ENCODE assay signal across 8 cellular contexts in genomic region chr6:14638932-14639875, GRCh38.
DNase-seq lines count a peak whose midpoint lies in the region; ATAC-seq lines count a peak whose summit lies in the region.

No MANE protein-coding gene starts in this region.

- H3K36me3 Mint-ChIP-seq in central memory CD8-positive, alpha-beta T cell (ENCODE audit: insufficient read depth): peaks cover 3% of the 10 kb centered on the region
- peaks cover 2% of the 10 kb centered on the region for H3K36me3 Mint-ChIP-seq in T-helper 2 cell treated with Interferon-gamma antibody and Interleukin-4, amounts not matched to agents 5 μg/mL and 100 μg/mL, for 36 hours (ENCODE audit: low read depth)

- peak overlapping the region; percentile 31 for H3K4me3 Mint-ChIP-seq in central memory CD8-positive, alpha-beta T cell
- H3K4me3 Mint-ChIP-seq in T-helper 2 cell treated with Interferon-gamma antibody and Interleukin-4, amounts not matched to agents 5 μg/mL and 100 μg/mL, for 36 hours: no peak overlapping the region

- no peaks in the 10 kb centered on the region for H3K9me3 Mint-ChIP-seq in central memory CD8-positive, alpha-beta T cell
- H3K9me3 Mint-ChIP-seq in T-helper 2 cell treated with Interferon-gamma antibody and Interleukin-4, amounts not matched to agents 5 μg/mL and 100 μg/mL, for 36 hours: no peaks in the 10 kb centered on the region

- DNase-seq in DMS53 (lab: John Stamatoyannopoulos, UW): peak; percentile 48
- DNase-seq in DMS53 treated with DMSO at 0.1 percent for 48 hours (lab: John Stamatoyannopoulos, UW; ENCODE audit: unreplicated experiment): no peak
- DNase-seq in NCI-H2029 treated with DMSO at 0.1 percent for 48 hours (lab: John Stamatoyannopoulos, UW): peak; percentile 63
- DNase-seq in central memory CD8-positive, alpha-beta T cell (ENCODE audit: low spot score in 2 of 2): no peak
- DNase-seq in medulla oblongata (ENCODE audit: extremely low spot score): peak; percentile 24
- DNase-seq in GF-D8 (lab: John Stamatoyannopoulos, UW): no peak
- no peak for DNase-seq in T-helper 2 cell treated with Interferon-gamma antibody and Interleukin-4, amounts not matched to agents 5 μg/mL and 100 μg/mL, for 36 hours (ENCODE audit: low spot score)

- H3K4me1 Mint-ChIP-seq in central memory CD8-positive, alpha-beta T cell: peaks cover 33% of the 10 kb centered on the region
- H3K4me1 Mint-ChIP-seq in T-helper 2 cell treated with Interferon-gamma antibody and Interleukin-4, amounts not matched to agents 5 μg/mL and 100 μg/mL, for 36 hours (ENCODE audit: low read depth): peaks cover 68% of the 10 kb centered on the region

- no peak overlapping the region for H3K27ac Mint-ChIP-seq in central memory CD8-positive, alpha-beta T cell (ENCODE audit: low read depth)
- no peak overlapping the region for H3K27ac Mint-ChIP-seq in T-helper 2 cell treated with Interferon-gamma antibody and Interleukin-4, amounts not matched to agents 5 μg/mL and 100 μg/mL, for 36 hours

- peaks cover 28% of the 10 kb centered on the region for H3K27me3 Mint-ChIP-seq in central memory CD8-positive, alpha-beta T cell
- no peaks in the 10 kb centered on the region for H3K27me3 Mint-ChIP-seq in T-helper 2 cell treated with Interferon-gamma antibody and Interleukin-4, amounts not matched to agents 5 μg/mL and 100 μg/mL, for 36 hours (ENCODE audit: low read depth)

- ATAC-seq in central memory CD8-positive, alpha-beta T cell (replicated peaks; ENCODE audit: extremely low read depth, poor library complexity, severe bottlenecking): no peak
- ATAC-seq in HG02970 (IDR thresholded peaks at IDR 0.05; ENCODE audit: low FRiP score, unreplicated experiment): no peak

Comparison
In these comparisons a context has a peak if more than half of its experiments do, and no peak if none do; other contexts are left out.
1. DNase-seq: peak in DMS53 (single experiment), NCI-H2029 treated with DMSO at 0.1 percent for 48 hours (single experiment) and medulla oblongata (single experiment); none in DMS53 treated with DMSO at 0.1 percent for 48 hours (single experiment), central memory CD8-positive, alpha-beta T cell (0 of 2), GF-D8 (single experiment) and T-helper 2 cell treated with Interferon-gamma antibody and Interleukin-4, amounts not matched to agents 5 μg/mL and 100 μg/mL, for 36 hours (single experiment).